In genomic region chr17:15303293-15303692, GRCh38 we compare ENCODE assay signal across 27 cellular contexts. TPM values are rescaled to one million over a fixed set of nuclear protein-coding genes. Genes with fewer than 3 reads are reported as not detected.
DNase-seq lines count a peak whose midpoint lies in the region; ATAC-seq and TF ChIP-seq lines count a peak whose summit lies in the region.
"Had no signal": no experiment of that assay in that cellular context is flagged by ENCODE, and none has a peak within 500 bp of the region (broad histone marks: within the 10 kb centered on the region; RNA-seq: fewer than 3 reads in every experiment).

No MANE protein-coding gene starts in this region.

- TF ChIP-seq EP300 in gastroesophageal sphincter (IDR thresholded peaks at IDR 0.05): no peak

- H3K36me3 ChIP-seq in ACC112 (ENCODE audit: insufficient read depth, low read length) (no peaks in the 10 kb centered on the region), gastroesophageal sphincter (no peaks in the 10 kb centered on the region)
- H3K36me3 ChIP-seq: BE2C, BLaER1 had no signal

- no peaks in the 10 kb centered on the region for H3K27me3 ChIP-seq in ACC112 (ENCODE audit: insufficient read depth, low read length)
- H3K27me3 ChIP-seq in gastroesophageal sphincter: no peaks in the 10 kb centered on the region
- H3K27me3 ChIP-seq: BE2C, BLaER1 had no signal

- peak; percentile 4 for DNase-seq in dermis blood vessel endothelial cell
- no peak for DNase-seq in SW480 (ENCODE audit: low spot score)
- DNase-seq in stimulated activated naive CD4-positive, alpha-beta T cell (lab: John Stamatoyannopoulos, UW): no peak
- DNase-seq: ACHN; C1 segment of cervical spinal cord; CD4-positive, alpha-beta memory T cell; CD4-positive, CD25-positive, alpha-beta regulatory T cell; CD8-positive, alpha-beta memory T cell; COR-L47; DMS 273 treated with DMSO at 0.1 percent for 48 hours; DMS153; DMS53; DMS79; DND-41; GF-D8 had no signal

- peaks cover 12% of the 10 kb centered on the region for H3K4me1 Mint-ChIP-seq in nephron
- H3K4me1 Mint-ChIP-seq: CD14-positive monocyte; CD4-positive, alpha-beta memory T cell; CD8-positive, alpha-beta memory T cell had no signal

- 14 to 19% methylated on average over 3 of the region's 3 CpGs for WGBS in gastroesophageal sphincter (ENCODE audit: low coverage in 1 of 2), 2 donors

- no peak for TF ChIP-seq POLR2A in gastroesophageal sphincter (IDR thresholded peaks at IDR 0.05)

- H3K4me3 Mint-ChIP-seq in nephron: no peak overlapping the region
- H3K4me3 Mint-ChIP-seq: CD14-positive monocyte; CD4-positive, alpha-beta memory T cell; CD4-positive, CD25-positive, alpha-beta regulatory T cell; CD8-positive, alpha-beta memory T cell had no signal

- H3K27ac ChIP-seq in ACC112 (ENCODE audit: low read depth, low read length) (no peak overlapping the region), gastroesophageal sphincter (no peak overlapping the region)
- H3K27ac ChIP-seq: 22Rv1, A549, BLaER1 had no signal

- no peaks in the 10 kb centered on the region for H3K9me3 Mint-ChIP-seq in nephron
- H3K9me3 Mint-ChIP-seq: CD4-positive, alpha-beta memory T cell had no signal

- H3K4me1 ChIP-seq in ACC112 (ENCODE audit: control insufficient read depth, insufficient read depth, low read length, unreplicated experiment) (peaks cover 15% of the 10 kb centered on the region), gastroesophageal sphincter (peaks cover 0 to 13% (median 0%) of the 10 kb centered on the region in 3 donors)
- H3K4me1 ChIP-seq: BE2C, BLaER1 had no signal

- H3K27me3 Mint-ChIP-seq in nephron (ENCODE audit: low read depth): peaks cover 10% of the 10 kb centered on the region

- H3K9me3 ChIP-seq in gastroesophageal sphincter: no peaks in the 10 kb centered on the region
- H3K9me3 ChIP-seq: A549, BE2C, BLaER1 had no signal

- ATAC-seq in esophagus mucosa (peak; percentile 37), gastroesophageal sphincter (no peak), GM21381 (IDR thresholded peaks at IDR 0.05; ENCODE audit: unreplicated experiment) (no peak)
- ATAC-seq: A549 had no signal

- H3K79me2 ChIP-seq in ACC112 (ENCODE audit: control insufficient read depth, insufficient read depth, low read length, unreplicated experiment): no peaks in the 10 kb centered on the region

- no peaks in the 10 kb centered on the region for H3K36me3 Mint-ChIP-seq in nephron (ENCODE audit: low read depth)
- H3K36me3 Mint-ChIP-seq: CD14-positive monocyte; CD4-positive, alpha-beta memory T cell; CD4-positive, CD25-positive, alpha-beta regulatory T cell; CD8-positive, alpha-beta memory T cell had no signal

- H2AFZ ChIP-seq in ACC112 (ENCODE audit: low read length, unreplicated experiment): peak overlapping the region; percentile 61

- no peak overlapping the region for H3K4me3 ChIP-seq in ACC112 (ENCODE audit: low read depth, low read length)
- no peak overlapping the region for H3K4me3 ChIP-seq in gastroesophageal sphincter
- H3K4me3 ChIP-seq: A549, BLaER1 had no signal

- peak overlapping the region; percentile 2 to 37 (median 12) for H3K27ac Mint-ChIP-seq in nephron
- H3K27ac Mint-ChIP-seq: CD14-positive monocyte; CD4-positive, CD25-positive, alpha-beta regulatory T cell; CD8-positive, alpha-beta memory T cell had no signal

- TF ChIP-seq CTCF in nephron (IDR thresholded peaks at IDR 0.05; ENCODE audit: unreplicated experiment in 3 of 3) (no peak), gastroesophageal sphincter (IDR thresholded peaks at IDR 0.05) (no peak)

RNA-seq across cellular contexts. Expression of gene TEKT3, which starts 38.1 kb away (rescaled TPM):
- not detected in 2 replicates for total RNA-seq in dermis blood vessel endothelial cell
- total RNA-seq in esophagus mucosa: not detected
- total RNA-seq in gastroesophageal sphincter: 1 to 10 TPM in 1 of 4 donors, not detected in 3; 2.6 TPM
- total RNA-seq: A172; CD8-positive, alpha-beta memory T cell; Daoy had no signal

RNA-seq across cellular contexts. Expression of gene PMP22, which starts 38.2 kb away (rescaled TPM):
- 23.3 and 32.2 TPM in 2 replicates for total RNA-seq in dermis blood vessel endothelial cell
- 6.3 TPM for total RNA-seq in esophagus mucosa
- total RNA-seq in gastroesophageal sphincter: 100 to 1,000 TPM; 145 to 268 (median 242) TPM
- total RNA-seq: CD4-positive, CD25-positive, alpha-beta regulatory T cell had no signal
